In the genomic region with DNA sequence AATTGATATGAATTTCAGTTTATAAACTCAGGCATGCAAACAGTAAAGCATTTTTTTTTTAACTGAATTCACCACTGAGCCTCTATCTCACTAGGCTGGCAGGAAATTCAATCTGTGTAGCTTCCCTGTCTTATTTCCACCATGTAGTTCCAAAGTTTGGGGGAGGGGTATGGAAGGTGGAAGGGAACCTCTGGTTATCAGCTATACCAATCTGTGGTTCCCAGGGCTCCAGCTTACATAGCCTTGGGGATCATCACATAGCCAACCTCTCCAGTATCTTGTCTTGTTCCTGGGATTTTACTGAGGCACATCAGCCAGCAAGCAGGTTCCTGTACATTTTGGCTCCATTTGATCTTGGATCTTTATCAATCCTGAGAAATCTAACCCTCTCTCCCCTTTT, we compare ENCODE assay signal across 13 cellular contexts. TPM values are rescaled to one million over a fixed set of nuclear protein-coding genes. Genes with fewer than 3 reads are reported as not detected.
DNase-seq lines count a peak whose midpoint lies in the region; ATAC-seq lines count a peak whose summit lies in the region.
"Had no signal": no experiment of that assay in that cellular context is flagged by ENCODE, and none has a peak within 500 bp of the region (broad histone marks: within the 10 kb centered on the region; RNA-seq: fewer than 3 reads in every experiment).

No MANE protein-coding gene starts in this region.

- peak; percentile 17 for DNase-seq in NCI-H2171 treated with DMSO at 0.1 percent for 48 hours (lab: John Stamatoyannopoulos, UW)
- DNase-seq in NCI-H2171 (lab: John Stamatoyannopoulos, UW): no peak
- peak; percentile 77 for DNase-seq in M059J (ENCODE audit: low read depth)
- DNase-seq in left kidney (ENCODE audit: low read depth, low spot score): peak; percentile 12
- DNase-seq in ureter (ENCODE audit: low spot score): no peak
- DNase-seq: CD4-positive, CD25-positive, alpha-beta regulatory T cell; DMS53; GDM1 had no signal

- no peak for ATAC-seq in GM19023 (IDR thresholded peaks at IDR 0.05; ENCODE audit: unreplicated experiment)
- no peak for ATAC-seq in HG03520 (IDR thresholded peaks at IDR 0.05; ENCODE audit: unreplicated experiment)
- ATAC-seq in HG03196 (IDR thresholded peaks at IDR 0.05; ENCODE audit: unreplicated experiment): no peak

RNA-seq across cellular contexts. Expression of a gene that starts 15.6 kb away (rescaled TPM):
- 0.39 TPM in 1 of 2 replicates, not detected in the other for total RNA-seq in M059J (2014; rRNA removed; shearing (Covaris generic))
- total RNA-seq in ureter: not detected
- total RNA-seq: CD4-positive, CD25-positive, alpha-beta regulatory T cell had no signal

RNA-seq across cellular contexts. Expression of a gene that starts 24.6 kb away (rescaled TPM):
- total RNA-seq in M059J (2014; rRNA removed; shearing (Covaris generic)): 4.0 and 9.9 TPM in 2 replicates
- 6.0 TPM for total RNA-seq in ureter

RNA-seq across cellular contexts. Expression of a gene that starts 38.2 kb away (rescaled TPM):
- total RNA-seq in M059J (2014; rRNA removed; shearing (Covaris generic)): not detected in 2 replicates
- 1.2 TPM for total RNA-seq in ureter
- total RNA-seq: H1, HT1080 had no signal

RNA-seq across cellular contexts. Expression of a gene that starts 56.7 kb away (rescaled TPM):
- total RNA-seq in M059J (2014; rRNA removed; shearing (Covaris generic)): 0.34 TPM in 2 replicates
- total RNA-seq in ureter: 3.6 TPM
- total RNA-seq: CD4-positive, CD25-positive, alpha-beta regulatory T cell had no signal

Comparison
In these comparisons a context has a peak if more than half of its experiments do, and no peak if none do; other contexts are left out.
1. DNase-seq: peak in NCI-H2171 treated with DMSO at 0.1 percent for 48 hours (single experiment), M059J (single experiment) and left kidney (single experiment); none in NCI-H2171 (single experiment) and ureter (single experiment).